Comparison of ENCODE assay signal across 28 cellular contexts in genomic region chrX:41304178-41304577, GRCh38.
"Had no signal": no experiment of that assay in that cellular context is flagged by ENCODE, and none has a peak within 500 bp of the region (broad histone marks: within the 10 kb centered on the region; RNA-seq: fewer than 3 reads in every experiment).

No MANE protein-coding gene starts in this region.

- H3K27ac ChIP-seq: brain microvascular endothelial cell, PC-9, RWPE1, WERI-Rb-1 had no signal

- H3K4me3 ChIP-seq: MG63, PC-9 had no signal

- H3K27me3 Mint-ChIP-seq: activated CD4-positive, alpha-beta T cell treated with anti-CD3 and anti-CD28 coated beads, Interleukin-2, amount 10 ng/mL, durations not matched to agents 7 days and 5 days; activated naive CD4-positive, alpha-beta T cell treated with anti-CD3 and anti-CD28 coated beads, Interleukin-2, amount 10 ng/mL, durations not matched to agents 7 days and 5 days; activated naive CD8-positive, alpha-beta T cell; activated naive CD8-positive, alpha-beta T cell treated with anti-CD3 and anti-CD28 coated beads, Interleukin-2, amount 50 U/mL, for 24 hours had no signal

- ATAC-seq: activated CD8-positive, alpha-beta T cell treated with anti-CD3 and anti-CD28 coated beads, Interleukin-2, amount 10 ng/mL, durations not matched to agents 7 days and 5 days; activated naive CD8-positive, alpha-beta T cell treated with anti-CD3 and anti-CD28 coated beads, Interleukin-2, amount 50 U/mL, for 24 hours; activated T-cell treated with anti-CD3 and anti-CD28 coated beads, Interleukin-2, amount 50 U/mL, for 4 hours; Right ventricle myocardium inferior had no signal

- DNase-seq: activated CD4-positive, alpha-beta T cell treated with anti-CD3 and anti-CD28 coated beads, Interleukin-2, amount 10 ng/mL, durations not matched to agents 7 days and 5 days; activated CD4-positive, alpha-beta T cell treated with anti-CD3 and anti-CD28 coated beads, Interleukin-2, amount 50 U/mL, for 48 hours; activated CD8-positive, alpha-beta T cell treated with anti-CD3 and anti-CD28 coated beads, Interleukin-2, amount 10 ng/mL, durations not matched to agents 7 days and 5 days; activated effector memory CD4-positive, alpha-beta T cell treated with Interleukin-2 at 50 U/mL for 16 hours; activated naive CD4-positive, alpha-beta T cell treated with anti-CD3 and anti-CD28 coated beads, Interleukin-2, amount 10 ng/mL, durations not matched to agents 7 days and 5 days; activated naive CD8-positive, alpha-beta T cell treated with anti-CD3 and anti-CD28 coated beads, Interleukin-2, amount 50 U/mL, for 24 hours; activated T-cell treated with anti-CD3 and anti-CD28 coated beads, Interleukin-2, amount 50 U/mL, for 4 hours; anterior cingulate cortex; brain microvascular endothelial cell; central memory CD4-positive, alpha-beta T cell; Kasumi-1; MG63; NCI-H1048; NCI-H1105 treated with DMSO at 0.1 percent for 48 hours; NCI-H1436; NCI-H1694; NCI-H1930; NCI-H345; NCI-H524 treated with DMSO at 0.1 percent for 48 hours; PC-9; SIG-M5; SW 1271; T-helper 1 cell; T1000; WERI-Rb-1 had no signal

- H3K4me1 Mint-ChIP-seq: activated naive CD4-positive, alpha-beta T cell treated with anti-CD3 and anti-CD28 coated beads, Interleukin-2, amount 10 ng/mL, durations not matched to agents 7 days and 5 days; activated naive CD8-positive, alpha-beta T cell treated with anti-CD3 and anti-CD28 coated beads, Interleukin-2, amount 50 U/mL, for 24 hours had no signal

- H3K9me3 Mint-ChIP-seq: activated CD4-positive, alpha-beta T cell treated with anti-CD3 and anti-CD28 coated beads, Interleukin-2, amount 10 ng/mL, durations not matched to agents 7 days and 5 days; activated naive CD4-positive, alpha-beta T cell treated with anti-CD3 and anti-CD28 coated beads, Interleukin-2, amount 10 ng/mL, durations not matched to agents 7 days and 5 days; activated naive CD8-positive, alpha-beta T cell treated with anti-CD3 and anti-CD28 coated beads, Interleukin-2, amount 50 U/mL, for 24 hours; activated T-cell treated with anti-CD3 and anti-CD28 coated beads, Interleukin-2, amount 50 U/mL, for 4 hours had no signal

- H3K36me3 ChIP-seq: brain microvascular endothelial cell, MG63, WERI-Rb-1 had no signal

- H3K9me3 ChIP-seq: MG63 had no signal

- H3K27ac Mint-ChIP-seq: activated CD4-positive, alpha-beta T cell treated with anti-CD3 and anti-CD28 coated beads, Interleukin-2, amount 10 ng/mL, durations not matched to agents 7 days and 5 days; activated CD8-positive, alpha-beta T cell treated with anti-CD3 and anti-CD28 coated beads, Interleukin-2, amount 10 ng/mL, durations not matched to agents 7 days and 5 days; activated naive CD8-positive, alpha-beta T cell; activated naive CD8-positive, alpha-beta T cell treated with anti-CD3 and anti-CD28 coated beads, Interleukin-2, amount 50 U/mL, for 24 hours had no signal

- H3K36me3 Mint-ChIP-seq: activated naive CD4-positive, alpha-beta T cell treated with anti-CD3 and anti-CD28 coated beads, Interleukin-2, amount 10 ng/mL, durations not matched to agents 7 days and 5 days; activated naive CD8-positive, alpha-beta T cell had no signal

- H3K27me3 ChIP-seq: brain microvascular endothelial cell, MG63 had no signal

- H3K4me3 Mint-ChIP-seq: activated CD4-positive, alpha-beta T cell treated with anti-CD3 and anti-CD28 coated beads, Interleukin-2, amount 10 ng/mL, durations not matched to agents 7 days and 5 days; activated CD8-positive, alpha-beta T cell treated with anti-CD3 and anti-CD28 coated beads, Interleukin-2, amount 10 ng/mL, durations not matched to agents 7 days and 5 days; activated naive CD4-positive, alpha-beta T cell treated with anti-CD3 and anti-CD28 coated beads, Interleukin-2, amount 10 ng/mL, durations not matched to agents 7 days and 5 days; activated naive CD8-positive, alpha-beta T cell; activated naive CD8-positive, alpha-beta T cell treated with anti-CD3 and anti-CD28 coated beads, Interleukin-2, amount 50 U/mL, for 24 hours; activated T-cell treated with anti-CD3 and anti-CD28 coated beads, Interleukin-2, amount 50 U/mL, for 4 hours had no signal
